ENCODE assay signal across 2 cellular contexts in the genomic region with DNA sequence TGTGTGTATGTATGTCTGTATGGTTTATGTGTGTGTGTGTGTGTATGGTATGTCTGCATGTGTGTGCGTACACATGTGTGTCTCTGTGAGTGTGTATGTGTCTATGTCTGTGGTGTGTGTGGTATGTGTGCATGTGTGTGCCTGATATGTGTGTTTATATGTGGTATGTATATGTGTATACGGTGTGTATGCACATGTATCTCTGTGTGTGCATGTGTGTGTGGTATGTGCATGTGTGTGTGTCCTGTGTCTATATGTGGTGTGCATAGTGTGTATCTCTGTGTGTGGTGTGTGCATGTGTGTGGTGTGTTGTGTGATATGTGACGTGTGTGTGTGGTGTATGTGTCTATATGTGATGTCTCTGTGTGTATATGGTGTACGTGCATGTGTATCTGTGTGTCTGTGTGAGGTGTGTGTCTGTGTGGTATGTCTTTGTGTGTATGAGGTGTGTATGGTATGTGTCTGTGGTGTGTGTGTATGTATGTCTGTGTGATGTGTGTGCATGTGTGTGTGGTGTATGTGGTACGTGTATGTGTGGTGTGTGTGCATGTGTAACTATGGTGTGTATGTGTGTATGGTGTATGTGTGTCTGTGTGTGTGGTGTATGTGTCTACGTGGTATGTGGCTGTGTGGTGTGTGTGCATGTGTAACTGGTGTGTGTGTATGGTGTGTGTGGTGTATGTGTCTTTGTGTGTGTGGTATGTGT.
TF ChIP-seq lines count a peak whose summit lies in the region.

No MANE protein-coding gene starts in this region.

TF ChIP-seq in HepG2, 621 proteins besides CTCF, POLR2A, EP300 and RAD21 (continued from another document and continues in another):
- TF ChIP-seq, protein P1, sequence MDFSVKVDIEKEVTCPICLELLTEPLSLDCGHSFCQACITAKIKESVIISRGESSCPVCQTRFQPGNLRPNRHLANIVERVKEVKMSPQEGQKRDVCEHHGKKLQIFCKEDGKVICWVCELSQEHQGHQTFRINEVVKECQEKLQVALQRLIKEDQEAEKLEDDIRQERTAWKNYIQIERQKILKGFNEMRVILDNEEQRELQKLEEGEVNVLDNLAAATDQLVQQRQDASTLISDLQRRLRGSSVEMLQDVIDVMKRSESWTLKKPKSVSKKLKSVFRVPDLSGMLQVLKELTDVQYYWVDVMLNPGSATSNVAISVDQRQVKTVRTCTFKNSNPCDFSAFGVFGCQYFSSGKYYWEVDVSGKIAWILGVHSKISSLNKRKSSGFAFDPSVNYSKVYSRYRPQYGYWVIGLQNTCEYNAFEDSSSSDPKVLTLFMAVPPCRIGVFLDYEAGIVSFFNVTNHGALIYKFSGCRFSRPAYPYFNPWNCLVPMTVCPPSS (IDR thresholded peaks at IDR 0.05): peak; percentile 98
- TF ChIP-seq HHEX (CRISPR knock-in tag; IDR thresholded peaks at IDR 0.05) (no peak), NR3C1 (CRISPR knock-in tag; IDR thresholded peaks at IDR 0.05) (no peak), HOXA9 (CRISPR knock-in tag; IDR thresholded peaks at IDR 0.05; ENCODE audit: borderline replicate concordance) (no peak), ZNF432 (CRISPR knock-in tag; IDR thresholded peaks at IDR 0.05; ENCODE audit: borderline replicate concordance) (no peak), GTF3A (CRISPR knock-in tag; conservative IDR thresholded peaks at IDR 0.05) (no peak), MAX (IDR thresholded peaks at IDR 0.05) (no peak), MNT (IDR thresholded peaks at IDR 0.05) (peak; percentile 92), ZNF317 (CRISPR knock-in tag; IDR thresholded peaks at IDR 0.05) (no peak), PLRG1 (conservative IDR thresholded peaks at IDR 0.05) (0 out of 2 replicates have a peak, but pooled peaks have one; percentile 15), THRA (CRISPR knock-in tag; IDR thresholded peaks at IDR 0.05; ENCODE audit: borderline replicate concordance) (no peak), ZNF180 (CRISPR knock-in tag; IDR thresholded peaks at IDR 0.05; ENCODE audit: borderline replicate concordance, low read depth) (no peak), ZNF12 (CRISPR knock-in tag; IDR thresholded peaks at IDR 0.05) (no peak), ZNF33B (CRISPR knock-in tag; IDR thresholded peaks at IDR 0.05) (no peak)
- TF ChIP-seq, protein P2, sequence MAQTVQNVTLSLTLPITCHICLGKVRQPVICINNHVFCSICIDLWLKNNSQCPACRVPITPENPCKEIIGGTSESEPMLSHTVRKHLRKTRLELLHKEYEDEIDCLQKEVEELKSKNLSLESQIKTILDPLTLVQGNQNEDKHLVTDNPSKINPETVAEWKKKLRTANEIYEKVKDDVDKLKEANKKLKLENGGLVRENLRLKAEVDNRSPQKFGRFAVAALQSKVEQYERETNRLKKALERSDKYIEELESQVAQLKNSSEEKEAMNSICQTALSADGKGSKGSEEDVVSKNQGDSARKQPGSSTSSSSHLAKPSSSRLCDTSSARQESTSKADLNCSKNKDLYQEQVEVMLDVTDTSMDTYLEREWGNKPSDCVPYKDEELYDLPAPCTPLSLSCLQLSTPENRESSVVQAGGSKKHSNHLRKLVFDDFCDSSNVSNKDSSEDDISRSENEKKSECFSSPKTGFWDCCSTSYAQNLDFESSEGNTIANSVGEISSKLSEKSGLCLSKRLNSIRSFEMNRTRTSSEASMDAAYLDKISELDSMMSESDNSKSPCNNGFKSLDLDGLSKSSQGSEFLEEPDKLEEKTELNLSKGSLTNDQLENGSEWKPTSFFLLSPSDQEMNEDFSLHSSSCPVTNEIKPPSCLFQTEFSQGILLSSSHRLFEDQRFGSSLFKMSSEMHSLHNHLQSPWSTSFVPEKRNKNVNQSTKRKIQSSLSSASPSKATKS (CRISPR knock-in tag; IDR thresholded peaks at IDR 0.05): no peak
- TF ChIP-seq, protein P3, sequence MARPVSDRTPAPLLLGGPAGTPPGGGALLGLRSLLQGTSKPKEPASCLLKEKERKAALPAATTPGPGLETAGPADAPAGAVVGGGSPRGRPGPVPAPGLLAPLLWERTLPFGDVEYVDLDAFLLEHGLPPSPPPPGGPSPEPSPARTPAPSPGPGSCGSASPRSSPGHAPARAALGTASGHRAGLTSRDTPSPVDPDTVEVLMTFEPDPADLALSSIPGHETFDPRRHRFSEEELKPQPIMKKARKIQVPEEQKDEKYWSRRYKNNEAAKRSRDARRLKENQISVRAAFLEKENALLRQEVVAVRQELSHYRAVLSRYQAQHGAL (CRISPR knock-in tag; IDR thresholded peaks at IDR 0.05; ENCODE audit: not compliant biosample characterization): no peak
- TF ChIP-seq, protein P4, sequence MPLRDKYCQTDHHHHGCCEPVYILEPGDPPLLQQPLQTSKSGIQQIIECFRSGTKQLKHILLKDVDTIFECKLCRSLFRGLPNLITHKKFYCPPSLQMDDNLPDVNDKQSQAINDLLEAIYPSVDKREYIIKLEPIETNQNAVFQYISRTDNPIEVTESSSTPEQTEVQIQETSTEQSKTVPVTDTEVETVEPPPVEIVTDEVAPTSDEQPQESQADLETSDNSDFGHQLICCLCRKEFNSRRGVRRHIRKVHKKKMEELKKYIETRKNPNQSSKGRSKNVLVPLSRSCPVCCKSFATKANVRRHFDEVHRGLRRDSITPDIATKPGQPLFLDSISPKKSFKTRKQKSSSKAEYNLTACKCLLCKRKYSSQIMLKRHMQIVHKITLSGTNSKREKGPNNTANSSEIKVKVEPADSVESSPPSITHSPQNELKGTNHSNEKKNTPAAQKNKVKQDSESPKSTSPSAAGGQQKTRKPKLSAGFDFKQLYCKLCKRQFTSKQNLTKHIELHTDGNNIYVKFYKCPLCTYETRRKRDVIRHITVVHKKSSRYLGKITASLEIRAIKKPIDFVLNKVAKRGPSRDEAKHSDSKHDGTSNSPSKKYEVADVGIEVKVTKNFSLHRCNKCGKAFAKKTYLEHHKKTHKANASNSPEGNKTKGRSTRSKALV (CRISPR knock-in tag; IDR thresholded peaks at IDR 0.05): no peak

TF ChIP-seq in K562, 482 proteins besides CTCF, POLR2A, EP300 and RAD21 (continued from another document and continues in another):
- TF ChIP-seq ZBTB5 (IDR thresholded peaks at IDR 0.05) (0 out of 2 replicates have a peak, but pooled peaks have one; percentile 9), DDX20 (tag; IDR thresholded peaks at IDR 0.05; ENCODE audit: low read depth) (no peak), CTCFL (IDR thresholded peaks at IDR 0.05; ENCODE audit: borderline replicate concordance, insufficient read depth, low read depth, low read length, poor library complexity, severe bottlenecking) (no peak), FOXA3 (CRISPR knock-in tag; conservative IDR thresholded peaks at IDR 0.05 in 1 of 2, IDR thresholded peaks at IDR 0.05 in 1 of 2) (peak in 1 of 2 experiments; percentile 8; a peak in 1 of 4 replicates), MEF2D (tag; conservative IDR thresholded peaks at IDR 0.05; ENCODE audit: low read depth) (no peak), USF1 (CRISPR knock-in tag; IDR thresholded peaks at IDR 0.05) (0 out of 2 replicates have a peak, but pooled peaks have one; percentile 10), POLR2B (IDR thresholded peaks at IDR 0.05; ENCODE audit: low read depth, partially characterized antibody) (peak; percentile 39), NONO (IDR thresholded peaks at IDR 0.05; ENCODE audit: low read depth in 2 of 2, low read length in 1 of 2) (no peak), MCM7 (IDR thresholded peaks at IDR 0.05) (0 out of 4 replicates have a peak, but pooled peaks of 1 of the 2 experiments have one; percentile 10), SUPT5H (IDR thresholded peaks at IDR 0.05) (peak; percentile 39; the same call in 1 of the 2 replicates), TSC22D4 (tag; IDR thresholded peaks at IDR 0.05) (peak; percentile 78; the same call in 1 of the 2 replicates), ZNF780A (CRISPR knock-in tag; IDR thresholded peaks at IDR 0.05) (no peak), SPI1 (IDR thresholded peaks at IDR 0.05; ENCODE audit: borderline replicate concordance, low read depth, low read length) (no peak), HCFC1 (IDR thresholded peaks at IDR 0.05; ENCODE audit: low read depth, low read length) (no peak), CXXC5 (CRISPR knock-in tag; IDR thresholded peaks at IDR 0.05) (no peak), EHMT2 (IDR thresholded peaks at IDR 0.05) (peak; percentile 43), HDAC1 (IDR thresholded peaks at IDR 0.05) (0 out of 4 replicates have a peak, but pooled peaks of 1 of the 2 experiments have one; percentile 27), BCOR (IDR thresholded peaks at IDR 0.05) (peak; percentile 37; the same call in 1 of the 2 replicates)
- TF ChIP-seq, protein P5, sequence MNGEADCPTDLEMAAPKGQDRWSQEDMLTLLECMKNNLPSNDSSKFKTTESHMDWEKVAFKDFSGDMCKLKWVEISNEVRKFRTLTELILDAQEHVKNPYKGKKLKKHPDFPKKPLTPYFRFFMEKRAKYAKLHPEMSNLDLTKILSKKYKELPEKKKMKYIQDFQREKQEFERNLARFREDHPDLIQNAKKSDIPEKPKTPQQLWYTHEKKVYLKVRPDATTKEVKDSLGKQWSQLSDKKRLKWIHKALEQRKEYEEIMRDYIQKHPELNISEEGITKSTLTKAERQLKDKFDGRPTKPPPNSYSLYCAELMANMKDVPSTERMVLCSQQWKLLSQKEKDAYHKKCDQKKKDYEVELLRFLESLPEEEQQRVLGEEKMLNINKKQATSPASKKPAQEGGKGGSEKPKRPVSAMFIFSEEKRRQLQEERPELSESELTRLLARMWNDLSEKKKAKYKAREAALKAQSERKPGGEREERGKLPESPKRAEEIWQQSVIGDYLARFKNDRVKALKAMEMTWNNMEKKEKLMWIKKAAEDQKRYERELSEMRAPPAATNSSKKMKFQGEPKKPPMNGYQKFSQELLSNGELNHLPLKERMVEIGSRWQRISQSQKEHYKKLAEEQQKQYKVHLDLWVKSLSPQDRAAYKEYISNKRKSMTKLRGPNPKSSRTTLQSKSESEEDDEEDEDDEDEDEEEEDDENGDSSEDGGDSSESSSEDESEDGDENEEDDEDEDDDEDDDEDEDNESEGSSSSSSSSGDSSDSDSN (IDR thresholded peaks at IDR 0.05; ENCODE audit: borderline replicate concordance in 1 of 2, low read depth in 2 of 2, low read length in 2 of 2): no peak
- TF ChIP-seq, protein P6, sequence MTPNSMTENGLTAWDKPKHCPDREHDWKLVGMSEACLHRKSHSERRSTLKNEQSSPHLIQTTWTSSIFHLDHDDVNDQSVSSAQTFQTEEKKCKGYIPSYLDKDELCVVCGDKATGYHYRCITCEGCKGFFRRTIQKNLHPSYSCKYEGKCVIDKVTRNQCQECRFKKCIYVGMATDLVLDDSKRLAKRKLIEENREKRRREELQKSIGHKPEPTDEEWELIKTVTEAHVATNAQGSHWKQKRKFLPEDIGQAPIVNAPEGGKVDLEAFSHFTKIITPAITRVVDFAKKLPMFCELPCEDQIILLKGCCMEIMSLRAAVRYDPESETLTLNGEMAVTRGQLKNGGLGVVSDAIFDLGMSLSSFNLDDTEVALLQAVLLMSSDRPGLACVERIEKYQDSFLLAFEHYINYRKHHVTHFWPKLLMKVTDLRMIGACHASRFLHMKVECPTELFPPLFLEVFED (CRISPR knock-in tag; conservative IDR thresholded peaks at IDR 0.05): peak; percentile 40; the same call in 1 of the 2 replicates
